In genomic region chr5:86983208-86983607, GRCh38 we compare ENCODE assay signal across 24 cellular contexts.
"Had no signal": no experiment of that assay in that cellular context is flagged by ENCODE, and none has a peak within 500 bp of the region (broad histone marks: within the 10 kb centered on the region; RNA-seq: fewer than 3 reads in every experiment).

No MANE protein-coding gene starts in this region.

- H3K9me3 ChIP-seq: breast epithelium, gastroesophageal sphincter, left ventricle myocardium inferior, mucosa of descending colon, neutrophil, ovary, right lobe of liver, thoracic aorta had no signal

- H3K27me3 ChIP-seq: breast epithelium, gastroesophageal sphincter, hepatocyte, neutrophil, ovary, right lobe of liver had no signal

- H2AFZ ChIP-seq: hepatocyte had no signal

- DNase-seq: activated CD4-positive, alpha-beta memory T cell treated with anti-CD3 and anti-CD28 coated beads, Interleukin-2, amount 10 ng/mL, durations not matched to agents 7 days and 5 days; activated CD4-positive, alpha-beta T cell treated with anti-CD3 and anti-CD28 coated beads, Interleukin-2, amount 10 ng/mL, durations not matched to agents 24 days and 14 days; activated CD4-positive, CD25-positive, alpha-beta regulatory T cell treated with anti-CD3 and anti-CD28 coated beads, Interleukin-2, amount 50 U/mL, for 72 hours; activated gamma-delta T cell treated with Interleukin-2 at 50 U/mL for 16 hours; activated naive CD4-positive, alpha-beta T cell treated with anti-CD3 and anti-CD28 coated beads, Interleukin-2, amount 50 U/mL, for 16 hours; activated T-cell treated with anti-CD3 and anti-CD28 coated beads, Interleukin-2, amount 50 U/mL, for 4 hours; amniotic stem cell; central memory CD4-positive, alpha-beta T cell; islet precursor cell; left ventricle myocardium inferior; mucosa of descending colon; nephron progenitor cell; ovary; right lobe of liver; stimulated activated CD4-positive, alpha-beta T cell treated with anti-CD3 and anti-CD28 coated beads, Interleukin-4, amount 100 ng/mL, for 24 hours; trophoblast cell had no signal

- ATAC-seq: activated T-cell treated with anti-CD3 and anti-CD28 coated beads, Interleukin-2, amount 50 U/mL, for 4 hours; activated T-helper 17 cell treated with anti-CD3 and anti-CD28 coated beads, Interleukin-2, amount 50 U/mL, for 72 hours; gastroesophageal sphincter; mucosa of descending colon; right lobe of liver; stimulated activated effector memory CD8-positive, alpha-beta T cell treated with anti-CD3 and anti-CD28 coated beads, Interleukin-12 subunit alpha, Interleukin-12 subunit beta, amount 100 ng/mL, for 72 hours had no signal

- H3K4me1 ChIP-seq: breast epithelium, gastroesophageal sphincter, left ventricle myocardium inferior, right lobe of liver had no signal

- H3K4me2 ChIP-seq: hepatocyte had no signal

- H3K79me2 ChIP-seq: hepatocyte had no signal

- H3K4me3 ChIP-seq: breast epithelium, gastroesophageal sphincter, hepatocyte, left ventricle myocardium inferior, mucosa of descending colon, ovary, right lobe of liver, skin epidermis, thoracic aorta had no signal

- H3K36me3 ChIP-seq: breast epithelium, gastroesophageal sphincter, left ventricle myocardium inferior, neutrophil, ovary, right lobe of liver, thoracic aorta had no signal

- H3K27ac ChIP-seq: breast epithelium, gastroesophageal sphincter, hepatocyte, left ventricle myocardium inferior, neutrophil, ovary, right lobe of liver, skin epidermis, thoracic aorta had no signal
